In the genomic region with DNA sequence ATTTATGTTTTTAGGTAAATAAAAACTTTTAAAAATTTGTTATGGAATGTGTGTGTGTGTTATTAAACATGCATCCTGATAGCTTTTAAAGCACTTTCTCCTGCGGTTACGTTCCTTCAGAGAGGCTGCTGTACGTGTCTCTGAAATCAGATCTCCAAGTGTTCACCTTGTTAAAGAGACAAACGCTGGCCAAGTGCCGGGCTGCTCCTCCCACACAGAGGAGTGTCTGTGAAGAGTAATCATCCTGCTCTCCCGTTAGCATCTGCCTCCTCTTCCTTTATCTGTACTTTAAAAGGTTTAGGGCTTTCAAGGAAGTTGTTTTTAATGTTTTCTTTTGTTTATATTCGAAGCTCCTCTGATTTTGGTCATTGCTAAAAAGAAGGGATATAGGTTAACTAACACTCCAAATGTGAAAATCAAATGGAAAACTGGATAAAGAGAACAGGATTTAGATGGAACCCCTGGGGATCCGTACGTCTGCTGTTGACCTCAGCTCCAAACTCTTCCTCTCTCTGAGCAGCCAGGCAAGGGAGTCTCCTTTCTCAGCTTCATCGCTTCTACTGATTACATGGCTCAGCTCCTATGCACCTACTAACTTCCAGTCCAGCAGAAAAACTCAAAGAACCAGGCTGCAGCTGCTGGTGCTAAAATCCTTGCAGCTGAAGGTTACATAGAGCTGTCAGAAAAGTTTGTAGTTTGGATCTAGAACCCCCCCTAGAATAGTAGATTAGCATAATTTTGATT, we compare ENCODE assay signal across 1 cellular context.
TF ChIP-seq lines count a peak whose summit lies in the region.

No MANE protein-coding gene starts in this region.

TF ChIP-seq in HEK293, 187 proteins besides CTCF, POLR2A, EP300 and RAD21 (continued from another document):
- TF ChIP-seq, protein P1, sequence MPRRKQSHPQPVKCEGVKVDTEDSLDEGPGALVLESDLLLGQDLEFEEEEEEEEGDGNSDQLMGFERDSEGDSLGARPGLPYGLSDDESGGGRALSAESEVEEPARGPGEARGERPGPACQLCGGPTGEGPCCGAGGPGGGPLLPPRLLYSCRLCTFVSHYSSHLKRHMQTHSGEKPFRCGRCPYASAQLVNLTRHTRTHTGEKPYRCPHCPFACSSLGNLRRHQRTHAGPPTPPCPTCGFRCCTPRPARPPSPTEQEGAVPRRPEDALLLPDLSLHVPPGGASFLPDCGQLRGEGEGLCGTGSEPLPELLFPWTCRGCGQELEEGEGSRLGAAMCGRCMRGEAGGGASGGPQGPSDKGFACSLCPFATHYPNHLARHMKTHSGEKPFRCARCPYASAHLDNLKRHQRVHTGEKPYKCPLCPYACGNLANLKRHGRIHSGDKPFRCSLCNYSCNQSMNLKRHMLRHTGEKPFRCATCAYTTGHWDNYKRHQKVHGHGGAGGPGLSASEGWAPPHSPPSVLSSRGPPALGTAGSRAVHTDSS (tag by site-specific recombination; IDR thresholded peaks at IDR 0.05) = 0 out of 2 replicates have a peak, but pooled peaks have one; percentile 11
- no peak for TF ChIP-seq ZNF214 (tag by site-specific recombination; IDR thresholded peaks at IDR 0.05; ENCODE audit: borderline replicate concordance)
- TF ChIP-seq FEZF1 (tag by site-specific recombination; IDR thresholded peaks at IDR 0.05) = 0 out of 2 replicates have a peak, but pooled peaks have one; percentile 19
- TF ChIP-seq ZNF76 (tag by site-specific recombination; IDR thresholded peaks at IDR 0.05; ENCODE audit: borderline replicate concordance, low read depth) = no peak
- no peak for TF ChIP-seq ZNF394 (tag by site-specific recombination; IDR thresholded peaks at IDR 0.05; ENCODE audit: borderline replicate concordance)
- TF ChIP-seq WT1 (tag by site-specific recombination; IDR thresholded peaks at IDR 0.05) = peak; percentile 64
